In genomic region chr2:42936632-42936996, GRCh38 we compare ENCODE assay signal across 16 cellular contexts.
"Had no signal": no experiment of that assay in that cellular context is flagged by ENCODE, and none has a peak within 500 bp of the region (broad histone marks: within the 10 kb centered on the region; RNA-seq: fewer than 3 reads in every experiment).

No MANE protein-coding gene starts in this region.

- H3K4me3 ChIP-seq: transverse colon had no signal

- DNase-seq: activated CD4-positive, alpha-beta T cell treated with anti-CD3 and anti-CD28 coated beads, Interleukin-2, amount 10 ng/mL, durations not matched to agents 24 days and 14 days; activated CD8-positive, alpha-beta T cell treated with anti-CD3 and anti-CD28 coated beads for 36 hours; activated naive CD4-positive, alpha-beta T cell treated with Interleukin-2 at 50 U/mL for 16 hours; activated naive CD8-positive, alpha-beta T cell treated with anti-CD3 and anti-CD28 coated beads, Interleukin-2, amount 10 ng/mL, durations not matched to agents 7 days and 5 days; activated T-cell treated with anti-CD3 and anti-CD28 coated beads, Interleukin-2, amount 50 U/mL, for 1 hour; anterior cingulate cortex; brain microvascular endothelial cell; cerebellar nuclear complex; effector CD8-positive, alpha-beta T cell; foreskin fibroblast; hypothalamus; natural killer cell; nucleus accumbens; stimulated activated CD4-positive, alpha-beta T cell treated with anti-CD3 and anti-CD28 coated beads, Interleukin-2, amount 100 ng/mL, for 24 hours; stimulated activated naive CD4-positive, alpha-beta T cell treated with Interleukin-2 at 50 U/mL for 16 hours; transverse colon had no signal

- H3K36me3 ChIP-seq: brain microvascular endothelial cell, transverse colon had no signal

- H3K27ac ChIP-seq: brain microvascular endothelial cell had no signal

- ATAC-seq: activated CD8-positive, alpha-beta T cell treated with anti-CD3 and anti-CD28 coated beads for 36 hours; natural killer cell had no signal

- H3K9me3 ChIP-seq: transverse colon had no signal

- H3K27me3 ChIP-seq: brain microvascular endothelial cell, transverse colon had no signal
